ENCODE assay signal across 26 cellular contexts in genomic region chr1:188277771-188278170, GRCh38.
"Had no signal": no experiment of that assay in that cellular context is flagged by ENCODE, and none has a peak within 500 bp of the region (broad histone marks: within the 10 kb centered on the region; RNA-seq: fewer than 3 reads in every experiment).

No MANE protein-coding gene starts in this region.

- H3K4me1 ChIP-seq: stomach, suprapubic skin, testis, thyroid gland, tibial artery, tibial nerve, transverse colon, upper lobe of left lung, upper lobe of right lung, uterus, vagina had no signal

- ATAC-seq: stimulated activated effector memory CD8-positive, alpha-beta T cell treated with anti-CD3 and anti-CD28 coated beads, Interleukin-12 subunit alpha, Interleukin-12 subunit beta, amount 100 ng/mL, for 72 hours; stimulated activated memory B cell treated with anti-CD40 and anti-IgM and Interleukin-4, amounts not matched to agents 10 μg/mL and 1 μg/mL and 100 μg/mL, for 72 hours; stimulated activated naive B cell treated with anti-CD40 and anti-IgM and Interleukin-4, amounts not matched to agents 10 μg/mL and 1 μg/mL and 100 μg/mL, for 72 hours; stimulated activated naive CD8-positive, alpha-beta T cell treated with anti-CD3 and anti-CD28 coated beads, Interleukin-15, amount 100 ng/mL, for 72 hours; stimulated activated naive CD8-positive, alpha-beta T cell treated with anti-CD3 and anti-CD28 coated beads, Interleukin-15, Interleukin-2, amounts not matched to agents 100 U/mL and 50 U/mL, for 24 hours; upper lobe of right lung had no signal

- DNase-seq: stimulated activated CD4-positive, alpha-beta T cell treated with anti-CD3 and anti-CD28 coated beads, Interleukin-2, amount 100 ng/mL, for 48 hours; stimulated activated CD4-positive, alpha-beta T cell treated with anti-CD3 and anti-CD28 coated beads, Interleukin-4, amount 100 ng/mL, for 1 hour; stimulated activated CD4-positive, alpha-beta T cell treated with anti-CD3 and anti-CD28 coated beads, Interleukin-4, amount 100 ng/mL, for 24 hours; stimulated activated CD4-positive, alpha-beta T cell treated with anti-CD3 and anti-CD28 coated beads, Interleukin-4, amount 100 ng/mL, for 4 hours; stimulated activated CD8-positive, alpha-beta memory T cell treated with anti-CD3 and anti-CD28 coated beads, Interleukin-4, amount 100 ng/mL, for 48 hours; stimulated activated naive B cell treated with anti-CD40 and anti-IgM and Interleukin-4, amounts not matched to agents 10 μg/mL and 1 μg/mL and 100 μg/mL, for 72 hours; stimulated activated naive CD4-positive, alpha-beta T cell; stimulated activated naive CD4-positive, alpha-beta T cell treated with Interleukin-2 at 50 U/mL for 16 hours; stimulated activated naive CD8-positive, alpha-beta T cell treated with anti-CD3 and anti-CD28 coated beads, Interleukin-15, amount 100 ng/mL, for 72 hours; stimulated activated naive CD8-positive, alpha-beta T cell treated with anti-CD3 and anti-CD28 coated beads, Interleukin-15, Interleukin-2, amounts not matched to agents 100 U/mL and 50 U/mL, for 24 hours; stomach; substantia nigra; testis; thyroid gland; tibial artery; transverse colon; trophoblast cell; upper lobe of left lung; upper lobe of right lung; uterus had no signal

- H3K36me3 ChIP-seq: stomach, suprapubic skin, thoracic aorta, thyroid gland, tibial artery, tibial nerve, transverse colon, upper lobe of left lung, upper lobe of right lung, uterus, vagina had no signal

- H3K9me3 ChIP-seq: stomach, suprapubic skin, testis, thoracic aorta, thyroid gland, tibial artery, tibial nerve, transverse colon, upper lobe of left lung, upper lobe of right lung, uterus, vagina had no signal

- H3K4me3 ChIP-seq: stomach, suprapubic skin, testis, thoracic aorta, thyroid gland, tibial artery, tibial nerve, transverse colon, upper lobe of left lung, upper lobe of right lung, uterus, vagina had no signal

- H3K27me3 ChIP-seq: stomach, suprapubic skin, testis, thyroid gland, tibial artery, tibial nerve, transverse colon, upper lobe of left lung, upper lobe of right lung, uterus, vagina had no signal

- H3K27ac ChIP-seq: stomach, suprapubic skin, testis, thoracic aorta, thyroid gland, tibial artery, tibial nerve, transverse colon, upper lobe of left lung, upper lobe of right lung, uterus, vagina had no signal
